Comparison of ENCODE assay signal across 17 cellular contexts in the genomic region with DNA sequence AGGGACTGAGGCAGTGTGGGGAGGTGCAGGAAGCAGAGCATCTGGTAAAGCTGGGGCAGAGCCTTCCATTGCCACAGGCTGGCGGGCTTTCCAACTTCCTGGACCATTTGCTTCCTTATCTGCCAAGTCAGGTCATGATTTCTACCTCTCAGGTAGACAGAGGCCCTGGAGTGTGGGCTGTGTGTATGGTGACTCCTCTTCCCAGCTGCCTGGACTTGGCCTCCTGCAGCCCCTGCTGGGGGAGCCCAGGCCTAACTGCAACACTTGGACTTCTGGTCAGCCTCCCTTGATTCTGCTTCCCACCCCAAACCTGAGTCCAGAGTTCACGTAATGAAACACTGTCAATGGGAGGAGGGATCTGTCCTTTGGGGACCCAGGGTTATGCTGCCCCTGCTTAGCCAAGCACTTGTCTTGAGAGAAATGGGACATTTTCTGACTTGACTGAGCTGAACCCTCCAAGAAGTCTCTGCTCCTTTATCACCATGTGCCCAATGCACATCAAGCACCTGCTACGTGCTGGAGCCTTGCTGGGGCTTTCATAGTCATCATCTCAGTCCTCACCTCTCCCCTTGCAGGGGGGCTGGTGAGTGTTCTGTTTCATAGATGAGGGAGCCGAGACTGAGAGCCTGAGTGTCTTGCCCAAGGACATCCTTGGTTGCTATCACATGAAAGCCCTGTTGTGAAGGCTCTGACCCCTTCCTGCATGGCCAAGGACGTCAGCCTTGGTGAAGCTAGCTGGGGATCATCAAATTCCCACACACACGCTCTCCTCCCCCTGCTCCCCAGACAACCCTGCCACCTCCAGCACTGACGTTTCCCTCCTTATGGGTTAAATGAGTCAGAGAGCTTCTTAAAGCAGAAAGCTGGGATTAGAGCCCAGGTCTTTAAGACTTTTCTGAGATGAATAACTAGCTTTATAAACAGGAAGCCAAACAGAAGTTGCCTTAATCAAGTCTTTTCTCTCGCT. TPM values are rescaled to one million over a fixed set of nuclear protein-coding genes. Genes with fewer than 3 reads are reported as not detected.
DNase-seq lines count a peak whose midpoint lies in the region; ATAC-seq and TF ChIP-seq lines count a peak whose summit lies in the region.
"Had no signal": no experiment of that assay in that cellular context is flagged by ENCODE, and none has a peak within 500 bp of the region (broad histone marks: within the 10 kb centered on the region; RNA-seq: fewer than 3 reads in every experiment).

No MANE protein-coding gene starts in this region.

- no peak overlapping the region for H3K4me3 Mint-ChIP-seq in CD14-positive monocyte
- H3K4me3 Mint-ChIP-seq: WTC11 had no signal

- peaks cover 30% of the 10 kb centered on the region for H3K27me3 ChIP-seq in BJ (ENCODE audit: control insufficient read depth, insufficient read depth, low read length)

- peaks cover 30 to 48% (median 43%) of the 10 kb centered on the region in 3 donors for H3K27me3 Mint-ChIP-seq in CD14-positive monocyte (ENCODE audit: low read depth in 3 of 3)

- H3K36me3 Mint-ChIP-seq in CD14-positive monocyte: peaks cover 0 to 3% of the 10 kb centered on the region in 2 donors
- H3K36me3 Mint-ChIP-seq: WTC11 had no signal

- H3K4me1 Mint-ChIP-seq in CD14-positive monocyte: peaks cover 15% of the 10 kb centered on the region

- DNase-seq in BJ (ENCODE audit: low read depth) (peak; percentile 29), HT1080 (ENCODE audit: low read depth) (peak; percentile 69), astrocyte of the spinal cord (ENCODE audit: low read depth, low spot score) (peak; percentile 86), left colon (no peak), NCI-H2196 treated with DMSO at 0.1 percent for 48 hours (lab: John Stamatoyannopoulos, UW; ENCODE audit: unreplicated experiment) (no peak), CD14-positive monocyte (ENCODE audit: low spot score) (no peak), DMS53 (lab: John Stamatoyannopoulos, UW) (no peak), NCI-H2171 treated with DMSO at 0.1 percent for 48 hours (lab: John Stamatoyannopoulos, UW) (no peak)
- DNase-seq: activated T-cell treated with anti-CD3 and anti-CD28 coated beads, Interleukin-2, amount 50 U/mL, for 1 hour; Calu3; effector CD8-positive, alpha-beta T cell; heart left ventricle; SIG-M5 had no signal

- H3K27ac Mint-ChIP-seq in CD14-positive monocyte: no peak overlapping the region
- H3K27ac Mint-ChIP-seq: WTC11 had no signal

- peak; percentile 24 for ATAC-seq in left colon
- ATAC-seq: heart left ventricle, WTC11 had no signal

- no peaks in the 10 kb centered on the region for H3K36me3 ChIP-seq in BJ (ENCODE audit: control insufficient read depth, insufficient read depth, low read length)
- H3K36me3 ChIP-seq: heart left ventricle had no signal

- TF ChIP-seq CTCF in BJ (IDR thresholded peaks at IDR 0.05; ENCODE audit: insufficient read depth, low read depth, low read length) (no peak), astrocyte of the spinal cord (IDR thresholded peaks at IDR 0.05; ENCODE audit: low read depth, low read length) (no peak), CD14-positive monocyte (IDR thresholded peaks at IDR 0.05) (no peak)

- peaks cover 3 to 28% (median 13%) of the 10 kb centered on the region in 7 donors for H3K9me3 Mint-ChIP-seq in CD14-positive monocyte

- CTCF ChIA-PET in BJ (lab: Yijun Ruan, JAX): interaction anchor here (0.7 to 1.0 kb wide), 2 partner anchors 19 to 22 kb away, joined by 3 read pairs; no protein-coding TSS in a partner anchor

- POLR2A ChIA-PET in BJ (lab: Charles Lee): no interaction called here

- H3K4me3 ChIP-seq in BJ (ENCODE audit: low read depth, low read length) (no peak overlapping the region), astrocyte of the spinal cord (ENCODE audit: low read depth, low read length) (no peak overlapping the region)
- H3K4me3 ChIP-seq: heart left ventricle had no signal

- in situ Hi-C loops in astrocyte of the spinal cord (cut with HindIII; ENCODE audit: low sequenced_read_pairs): no loop called here

- intact Hi-C loops in left colon (cut with DNase I, micrococcal nuclease): no loop called here
- intact Hi-C loops in CD14-positive monocyte (cut with micrococcal nuclease): no loop called here

RNA-seq across cellular contexts. Expression of a gene that starts 3.4 kb away (rescaled TPM):
- polyA plus RNA-seq in BJ (2011; rRNA removed) (not detected in 2 replicates), CD14-positive monocyte (not detected)
- polyA minus RNA-seq in BJ (2011; rRNA and poly(A)+ RNA removed): not detected in 2 replicates
- 0.13 TPM in 1 of 2 replicates, not detected in the other for total RNA-seq in HT1080 (2014; rRNA removed; shearing (Covaris generic))
- 0.13 and 0.16 TPM in 2 replicates for polyA plus RNA-seq in HT1080 (2015; cell fraction: cytosol; rRNA removed)
- not detected in 2 replicates for polyA plus RNA-seq in HT1080 (2015; cell fraction: nucleus; rRNA removed)
- total RNA-seq in left colon: not detected
- total RNA-seq: Calu3 had no signal
- polyA plus RNA-seq: heart left ventricle, liver had no signal

RNA-seq across cellular contexts. Expression of a gene that starts 43.4 kb away (rescaled TPM):
- polyA plus RNA-seq in BJ (2011; rRNA removed) (0.02 TPM in 1 of 2 replicates, not detected in the other), CD14-positive monocyte (not detected)
- 0.14 TPM in 1 of 2 replicates, not detected in the other for polyA minus RNA-seq in BJ (2011; rRNA and poly(A)+ RNA removed)
- total RNA-seq in HT1080 (2014; rRNA removed; shearing (Covaris generic)): not detected in 2 replicates
- 0.03 and 0.13 TPM in 2 replicates for polyA plus RNA-seq in HT1080 (2015; cell fraction: cytosol; rRNA removed)
- not detected in 2 replicates for polyA plus RNA-seq in HT1080 (2015; cell fraction: nucleus; rRNA removed)
- under 1 TPM; 0.20 to 0.24 TPM for total RNA-seq in left colon
- total RNA-seq: heart left ventricle, skeletal muscle tissue had no signal
- polyA plus RNA-seq: heart left ventricle, liver, neural cell had no signal

Comparison
In these comparisons a context has a peak if more than half of its experiments do, and no peak if none do; other contexts are left out.
1. DNase-seq: peak in BJ (single experiment), HT1080 (single experiment) and astrocyte of the spinal cord (single experiment); none in left colon (0 of 2), NCI-H2196 treated with DMSO at 0.1 percent for 48 hours (single experiment), CD14-positive monocyte (single experiment), DMS53 (single experiment) and NCI-H2171 treated with DMSO at 0.1 percent for 48 hours (single experiment).